21 cellular contexts compared by ENCODE assay signal in genomic region chr1:162361349-162361748, GRCh38. TPM values are rescaled to one million over a fixed set of nuclear protein-coding genes. Genes with fewer than 3 reads are reported as not detected.
DNase-seq lines count a peak whose midpoint lies in the region; ATAC-seq, FAIRE-seq and TF ChIP-seq lines count a peak whose summit lies in the region.
"Had no signal": no experiment of that assay in that cellular context is flagged by ENCODE, and none has a peak within 500 bp of the region (broad histone marks: within the 10 kb centered on the region; RNA-seq: fewer than 3 reads in every experiment).

No MANE protein-coding gene starts in this region.

- no peak for FAIRE-seq in astrocyte (lab: Jason Lieb, UNC)
- FAIRE-seq: endothelial cell of umbilical vein had no signal

- H3K4me3 ChIP-seq in astrocyte (ENCODE audit: insufficient read depth, low read depth, low read length), result no peak overlapping the region
- H3K4me3 ChIP-seq: cardiac muscle cell, heart left ventricle, right atrium auricular region had no signal

- H3K27ac Mint-ChIP-seq in astrocyte (ENCODE audit: unreplicated experiment), result no peak overlapping the region
- H3K27ac Mint-ChIP-seq: IgD-negative memory B cell; natural killer cell treated with Interleukin-12 subunit alpha and Interleukin-12 subunit beta and Interleukin-15 and Interleukin-18, amount 100 ng/mL, for 72 hours had no signal

- no peaks in the 10 kb centered on the region for H3K36me3 ChIP-seq in astrocyte (ENCODE audit: insufficient read depth, low read length)
- H3K36me3 ChIP-seq: BE2C, right atrium auricular region had no signal

- no peaks in the 10 kb centered on the region for H3K79me2 ChIP-seq in astrocyte (ENCODE audit: insufficient read depth, low read length)

- H3K36me3 Mint-ChIP-seq in astrocyte (ENCODE audit: low read depth, unreplicated experiment), result peaks cover 2% of the 10 kb centered on the region
- H3K36me3 Mint-ChIP-seq: IgD-negative memory B cell; natural killer cell treated with Interleukin-12 subunit alpha and Interleukin-12 subunit beta and Interleukin-15 and Interleukin-18, amount 100 ng/mL, for 72 hours had no signal

- H3K27me3 ChIP-seq in astrocyte (ENCODE audit: insufficient read depth, low read length), result no peaks in the 10 kb centered on the region
- H3K27me3 ChIP-seq: BE2C, cardiac muscle cell, heart left ventricle, right atrium auricular region had no signal

- no peak overlapping the region for H3K4me2 ChIP-seq in astrocyte (ENCODE audit: low read length)

- TF ChIP-seq CTCF in astrocyte (IDR thresholded peaks at IDR 0.05; ENCODE audit: insufficient read depth, low read depth, low read length), result no peak

- H3K4me1 Mint-ChIP-seq in astrocyte (ENCODE audit: low read depth, unreplicated experiment), result peaks cover 2% of the 10 kb centered on the region

- H3K4me3 Mint-ChIP-seq in astrocyte (ENCODE audit: unreplicated experiment), result no peak overlapping the region
- H3K4me3 Mint-ChIP-seq: IgD-negative memory B cell; natural killer cell treated with Interleukin-12 subunit alpha and Interleukin-12 subunit beta and Interleukin-15 and Interleukin-18, amount 100 ng/mL, for 72 hours had no signal

- H3K4me1 ChIP-seq in astrocyte (ENCODE audit: insufficient read depth, low read length), result peaks cover 8% of the 10 kb centered on the region
- H3K4me1 ChIP-seq: BE2C, right atrium auricular region had no signal

- no peaks in the 10 kb centered on the region for H3K9me3 ChIP-seq in astrocyte (ENCODE audit: insufficient read depth, low read depth, low read length)
- H3K9me3 ChIP-seq: heart left ventricle, right atrium auricular region had no signal

- peak overlapping the region; percentile 5 for H2AFZ ChIP-seq in astrocyte (ENCODE audit: low read depth, low read length)

- H3K27ac ChIP-seq in astrocyte (ENCODE audit: low read depth, low read length), result no peak overlapping the region
- H3K27ac ChIP-seq: cardiac muscle cell, heart left ventricle, right atrium auricular region had no signal

- ATAC-seq in GM18867 (IDR thresholded peaks at IDR 0.05; ENCODE audit: unreplicated experiment), result peak; percentile 23
- peak; percentile 38 for ATAC-seq in GM21423 (IDR thresholded peaks at IDR 0.05; ENCODE audit: unreplicated experiment)
- peak; percentile 18 for ATAC-seq in HG02973 (IDR thresholded peaks at IDR 0.05; ENCODE audit: unreplicated experiment)
- no peak for ATAC-seq in HG03025 (IDR thresholded peaks at IDR 0.05; ENCODE audit: low FRiP score, unreplicated experiment)
- ATAC-seq: heart left ventricle; natural killer cell treated with Interleukin-12 subunit alpha and Interleukin-12 subunit beta and Interleukin-15 and Interleukin-18, amount 100 ng/mL, for 72 hours had no signal

- no peak overlapping the region for H3K9ac ChIP-seq in astrocyte (ENCODE audit: low read length)

- no peaks in the 10 kb centered on the region for H4K20me1 ChIP-seq in astrocyte (ENCODE audit: insufficient read depth, low read length)

- H3K9me3 Mint-ChIP-seq in astrocyte (ENCODE audit: unreplicated experiment), result no peaks in the 10 kb centered on the region
- H3K9me3 Mint-ChIP-seq: natural killer cell treated with Interleukin-12 subunit alpha and Interleukin-12 subunit beta and Interleukin-15 and Interleukin-18, amount 100 ng/mL, for 72 hours had no signal

- peaks cover 10% of the 10 kb centered on the region for H3K27me3 Mint-ChIP-seq in astrocyte (ENCODE audit: low read depth, unreplicated experiment)

- DNase-seq in astrocyte (ENCODE audit: low read depth), result no peak
- no peak for DNase-seq in medulla oblongata (ENCODE audit: extremely low spot score)
- no peak for DNase-seq in SKM-1 treated with dmso at 0.1 percent for 144 hours (lab: John Stamatoyannopoulos, UW; ENCODE audit: unreplicated experiment)
- DNase-seq in NCI-H774 (lab: John Stamatoyannopoulos, UW), result no peak
- DNase-seq: activated naive CD4-positive, alpha-beta T cell treated with anti-CD3 and anti-CD28 coated beads, Interleukin-2, amount 50 U/mL, for 16 hours; BE2C; DND-41; heart left ventricle; left colon; NCI-H1417 treated with DMSO at 0.1 percent for 48 hours; NCI-H69; SHP77 treated with DMSO at 0.1 percent for 48 hours had no signal

RNA-seq across cellular contexts. Expression of gene SPATA46, which starts 15.3 kb away (rescaled TPM):
- not detected in 2 replicates for total RNA-seq in astrocyte
- total RNA-seq: cardiac muscle cell; endothelial cell of umbilical vein; heart left ventricle; left colon; natural killer cell treated with Interleukin-12 subunit alpha and Interleukin-12 subunit beta and Interleukin-15 and Interleukin-18, amount 100 ng/mL, for 72 hours; right atrium auricular region had no signal

RNA-seq across cellular contexts. Expression of gene C1orf226, which starts 20.2 kb away (rescaled TPM):
- total RNA-seq in astrocyte, result 0.73 and 0.89 TPM in 2 replicates
- total RNA-seq: natural killer cell treated with Interleukin-12 subunit alpha and Interleukin-12 subunit beta and Interleukin-15 and Interleukin-18, amount 100 ng/mL, for 72 hours had no signal

RNA-seq across cellular contexts. Expression of gene SH2D1B, which starts 50.6 kb away (rescaled TPM):
- not detected in 2 replicates for total RNA-seq in astrocyte
- total RNA-seq: endothelial cell of umbilical vein had no signal
